1 cellular context compared by ENCODE assay signal in the genomic region with DNA sequence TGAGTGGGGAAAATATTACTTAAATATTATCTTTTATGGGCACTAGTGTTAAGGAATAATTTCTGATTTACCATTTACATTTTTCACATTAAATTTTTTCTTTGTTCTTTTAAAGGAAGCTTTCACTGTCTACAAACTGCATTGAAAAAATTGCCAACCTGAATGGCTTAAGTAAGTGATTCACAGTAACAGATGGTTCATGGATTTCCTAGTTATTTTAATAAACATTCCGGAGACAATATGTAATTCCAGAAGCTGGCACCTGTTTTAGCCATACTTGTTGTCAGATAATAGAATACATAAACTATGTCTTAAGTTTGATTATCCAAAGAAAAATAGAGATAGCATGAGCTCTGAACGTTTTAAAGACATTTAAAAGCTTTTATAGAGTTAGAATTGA.
TF ChIP-seq lines count a peak whose summit lies in the region.

No MANE protein-coding gene starts in this region.

TF ChIP-seq in GM12878, 131 proteins besides CTCF, POLR2A, EP300 and RAD21:
- TF ChIP-seq TCF12 (IDR thresholded peaks at IDR 0.05; ENCODE audit: low read depth, low read length) (no peak), USF1 (IDR thresholded peaks at IDR 0.05; ENCODE audit: borderline replicate concordance, extremely low read length, insufficient read depth, low read depth, low read length) (no peak), DPF2 (IDR thresholded peaks at IDR 0.05) (no peak), CBFB (IDR thresholded peaks at IDR 0.05; ENCODE audit: low read depth) (no peak), FOS (IDR thresholded peaks at IDR 0.05; ENCODE audit: borderline replicate concordance, extremely low read depth, insufficient read length) (no peak), CREB1 (IDR thresholded peaks at IDR 0.05; ENCODE audit: low read depth) (no peak), MYB (IDR thresholded peaks at IDR 0.05; ENCODE audit: borderline replicate concordance, low read depth, low read length) (no peak)
